Comparison of ENCODE assay signal across 18 cellular contexts in the genomic region with DNA sequence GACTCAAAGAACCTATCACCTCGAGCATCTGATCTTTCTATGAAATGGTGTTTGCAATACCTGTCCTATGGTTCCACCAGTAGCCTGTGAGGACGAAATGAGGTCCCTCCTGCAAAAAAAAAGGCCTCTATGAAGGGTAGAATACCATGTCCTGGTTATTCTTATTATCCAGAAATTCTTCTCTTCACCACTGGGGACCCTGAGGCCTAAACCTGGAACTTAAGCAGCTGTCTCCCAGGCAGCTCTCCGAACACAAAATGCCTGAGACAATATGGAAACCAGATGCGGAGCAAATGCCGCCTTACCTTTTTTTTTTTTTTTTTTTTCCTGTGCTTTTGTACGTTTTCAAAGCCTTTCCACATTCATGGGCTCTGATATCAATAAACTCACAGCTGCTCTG.
DNase-seq lines count a peak whose midpoint lies in the region; ATAC-seq, FAIRE-seq and TF ChIP-seq lines count a peak whose summit lies in the region.
"Had no signal": no experiment of that assay in that cellular context is flagged by ENCODE, and none has a peak within 500 bp of the region (broad histone marks: within the 10 kb centered on the region; RNA-seq: fewer than 3 reads in every experiment).

No MANE protein-coding gene starts in this region.

- H3K27ac ChIP-seq in HepG2 (ENCODE audit: extremely low read length, insufficient read depth, low read length) (no peak overlapping the region), right lobe of liver (no peak overlapping the region), WERI-Rb-1 (no peak overlapping the region), foreskin keratinocyte (no peak overlapping the region)
- H3K27ac ChIP-seq: BLaER1, prostate gland, SJSA1, transverse colon had no signal

- no peak overlapping the region for H2AFZ ChIP-seq in HepG2 (ENCODE audit: low read length)

- TF ChIP-seq RAD21 in HepG2 (CRISPR knock-in tag; IDR thresholded peaks at IDR 0.05) = no peak

- DNase-seq in HepG2 (ENCODE audit: low spot score) = no peak
- DNase-seq in right lobe of liver = no peak
- DNase-seq in WERI-Rb-1 = no peak
- DNase-seq in foreskin keratinocyte = no peak
- DNase-seq in NCI-H1417 (lab: John Stamatoyannopoulos, UW) = no peak
- no peak for DNase-seq in NCI-H748 treated with DMSO at 0.1 percent for 48 hours (lab: John Stamatoyannopoulos, UW)
- DNase-seq: activated naive CD4-positive, alpha-beta T cell; DMS79 treated with DMSO at 0.1 percent for 48 hours; MM.1S; NCI-H2081 treated with DMSO at 0.1 percent for 48 hours; stimulated activated CD4-positive, alpha-beta T cell treated with anti-CD3 and anti-CD28 coated beads, Interleukin-1b, Interleukin-23, amount 100 ng/mL, for 48 hours; stimulated activated CD8-positive, alpha-beta memory T cell treated with anti-CD3 and anti-CD28 coated beads, Interleukin-4, amount 100 ng/mL, for 48 hours; transverse colon had no signal

- POLR2A ChIA-PET in HepG2 (lab: Yijun Ruan, JAX) = no interaction called here

- CTCF ChIA-PET in HepG2 (lab: Yijun Ruan, JAX; ENCODE audit: low intra/inter-chr PET ratio, low total read pairs) = no interaction called here

- H3K79me2 ChIP-seq in HepG2 (ENCODE audit: insufficient read depth, low read length) = no peaks in the 10 kb centered on the region

- TF ChIP-seq EP300 in HepG2 (IDR thresholded peaks at IDR 0.05; ENCODE audit: low read depth in 2 of 2, low read length in 2 of 2) = no peak
- no peak for TF ChIP-seq EP300 in HepG2 (CRISPR knock-in tag; IDR thresholded peaks at IDR 0.05; ENCODE audit: borderline replicate concordance)

- WGBS in HepG2 (ENCODE audit: low lambda C conversion rate) = 32% methylated on average over 6 of the region's 6 CpGs
- 74% methylated on average over 3 of the region's 6 CpGs for WGBS in right lobe of liver (ENCODE audit: insufficient coverage, low coverage, low lambda C conversion rate, missing lambda C conversion rate)

- no TSS peak for BruUV-seq in HepG2 (replicated peaks; lab: Mats Ljungman, UMichigan)

- intact Hi-C loops in HepG2 (cut with micrococcal nuclease; ENCODE audit: unreplicated experiment) = no loop called here
- intact Hi-C loops in right lobe of liver (cut with DNase I) = no loop called here

- TF ChIP-seq POLR2A in HepG2 (IDR thresholded peaks at IDR 0.05; ENCODE audit: insufficient read depth in 1 of 2, low read depth in 2 of 2, low read length in 2 of 2) (no peak), right lobe of liver (IDR thresholded peaks at IDR 0.05) (no peak)

- H3K36me3 ChIP-seq in HepG2 (replicated peaks in 1 of 2; ENCODE audit: control insufficient read depth in 1 of 2, insufficient read depth in 2 of 2, low read length in 2 of 2) (no peaks in the 10 kb centered on the region), right lobe of liver (no peaks in the 10 kb centered on the region), WERI-Rb-1 (no peaks in the 10 kb centered on the region)
- H3K36me3 ChIP-seq: BLaER1, prostate gland, SJSA1, transverse colon had no signal

- no peaks in the 10 kb centered on the region for H3K4me1 ChIP-seq in HepG2 (ENCODE audit: insufficient read depth, low read length)
- no peaks in the 10 kb centered on the region for H3K4me1 ChIP-seq in right lobe of liver
- no peaks in the 10 kb centered on the region for H3K4me1 ChIP-seq in foreskin keratinocyte
- H3K4me1 ChIP-seq: prostate gland, SJSA1, transverse colon had no signal

- no peak overlapping the region for H3K9ac ChIP-seq in HepG2 (ENCODE audit: insufficient read depth, low read depth, low read length)
- H3K9ac ChIP-seq: BLaER1 had no signal

- no peaks in the 10 kb centered on the region for H4K20me1 ChIP-seq in HepG2 (ENCODE audit: insufficient read depth, low read length)
- H4K20me1 ChIP-seq: BLaER1 had no signal

- H3K9me3 ChIP-seq in HepG2 (ENCODE audit: low read length) = no peaks in the 10 kb centered on the region
- no peaks in the 10 kb centered on the region for H3K9me3 ChIP-seq in right lobe of liver
- no peaks in the 10 kb centered on the region for H3K9me3 ChIP-seq in WERI-Rb-1 (ENCODE audit: severe bottlenecking)
- H3K9me3 ChIP-seq: BLaER1, prostate gland, SJSA1, transverse colon had no signal

- in situ Hi-C loops in HepG2 (cut with HindIII; ENCODE audit: extremely low pct_ligation_motif_present, low pct_unique_long_range_greater_than_20kb) = no loop called here

- peak; percentile 51; the same call in 2 of the 3 replicates for ATAC-seq in HepG2
- no peak for ATAC-seq in right lobe of liver
- ATAC-seq in foreskin keratinocyte = peak; percentile 48
- ATAC-seq in HG02981 (IDR thresholded peaks at IDR 0.05; ENCODE audit: unreplicated experiment) = no peak
- no peak for ATAC-seq in HG03571 (IDR thresholded peaks at IDR 0.05; ENCODE audit: unreplicated experiment)

- no peak overlapping the region for H3K4me2 ChIP-seq in HepG2 (ENCODE audit: low read depth, low read length)
- H3K4me2 ChIP-seq: BLaER1 had no signal

- no peak for FAIRE-seq in HepG2 (lab: Jason Lieb, UNC)

- TF ChIP-seq CTCF in HepG2 (CRISPR knock-in tag; IDR thresholded peaks at IDR 0.05) = no peak
- TF ChIP-seq CTCF in right lobe of liver (IDR thresholded peaks at IDR 0.05) = no peak
- 0 out of 2 replicates have a peak, but pooled peaks have one; percentile 8 for TF ChIP-seq CTCF in WERI-Rb-1 (IDR thresholded peaks at IDR 0.05; ENCODE audit: low read depth, low read length)
- TF ChIP-seq CTCF in foreskin keratinocyte (conservative IDR thresholded peaks at IDR 0.05) = peak; percentile 13

- no peaks in the 10 kb centered on the region for H3K27me3 ChIP-seq in HepG2 (ENCODE audit: control insufficient read depth in 1 of 2, insufficient read depth in 2 of 2, low read length in 2 of 2)
- no peaks in the 10 kb centered on the region for H3K27me3 ChIP-seq in right lobe of liver
- no peaks in the 10 kb centered on the region for H3K27me3 ChIP-seq in WERI-Rb-1 (ENCODE audit: insufficient read depth, low read depth, severe bottlenecking)
- H3K27me3 ChIP-seq in foreskin keratinocyte = peaks cover 5% of the 10 kb centered on the region
- H3K27me3 ChIP-seq: BLaER1, SJSA1, transverse colon had no signal

- H3K4me3 ChIP-seq in HepG2 (replicated peaks in 1 of 3; ENCODE audit: insufficient read depth in 1 of 3, low read depth in 2 of 3, low read length in 3 of 3) (no peak overlapping the region), right lobe of liver (no peak overlapping the region), WERI-Rb-1 (ENCODE audit: low read depth, low read length) (no peak overlapping the region)
- H3K4me3 ChIP-seq: BLaER1, prostate gland, SJSA1, transverse colon had no signal

TF ChIP-seq in HepG2, 621 proteins besides CTCF, POLR2A, EP300 and RAD21:
- TF ChIP-seq ETV5 (CRISPR knock-in tag; IDR thresholded peaks at IDR 0.05; ENCODE audit: borderline replicate concordance) = no peak
- TF ChIP-seq ZNF264 (CRISPR knock-in tag; IDR thresholded peaks at IDR 0.05) = no peak
- TF ChIP-seq TEAD3 (CRISPR knock-in tag; optimal IDR thresholded peaks at IDR 0.05; ENCODE audit: borderline replicate concordance) = no peak
- TF ChIP-seq HCFC1 (IDR thresholded peaks at IDR 0.05; ENCODE audit: low read depth, low read length) = no peak
- no peak for TF ChIP-seq ZNF784 (CRISPR knock-in tag; IDR thresholded peaks at IDR 0.05; ENCODE audit: borderline replicate concordance)
- TF ChIP-seq, protein P1, sequence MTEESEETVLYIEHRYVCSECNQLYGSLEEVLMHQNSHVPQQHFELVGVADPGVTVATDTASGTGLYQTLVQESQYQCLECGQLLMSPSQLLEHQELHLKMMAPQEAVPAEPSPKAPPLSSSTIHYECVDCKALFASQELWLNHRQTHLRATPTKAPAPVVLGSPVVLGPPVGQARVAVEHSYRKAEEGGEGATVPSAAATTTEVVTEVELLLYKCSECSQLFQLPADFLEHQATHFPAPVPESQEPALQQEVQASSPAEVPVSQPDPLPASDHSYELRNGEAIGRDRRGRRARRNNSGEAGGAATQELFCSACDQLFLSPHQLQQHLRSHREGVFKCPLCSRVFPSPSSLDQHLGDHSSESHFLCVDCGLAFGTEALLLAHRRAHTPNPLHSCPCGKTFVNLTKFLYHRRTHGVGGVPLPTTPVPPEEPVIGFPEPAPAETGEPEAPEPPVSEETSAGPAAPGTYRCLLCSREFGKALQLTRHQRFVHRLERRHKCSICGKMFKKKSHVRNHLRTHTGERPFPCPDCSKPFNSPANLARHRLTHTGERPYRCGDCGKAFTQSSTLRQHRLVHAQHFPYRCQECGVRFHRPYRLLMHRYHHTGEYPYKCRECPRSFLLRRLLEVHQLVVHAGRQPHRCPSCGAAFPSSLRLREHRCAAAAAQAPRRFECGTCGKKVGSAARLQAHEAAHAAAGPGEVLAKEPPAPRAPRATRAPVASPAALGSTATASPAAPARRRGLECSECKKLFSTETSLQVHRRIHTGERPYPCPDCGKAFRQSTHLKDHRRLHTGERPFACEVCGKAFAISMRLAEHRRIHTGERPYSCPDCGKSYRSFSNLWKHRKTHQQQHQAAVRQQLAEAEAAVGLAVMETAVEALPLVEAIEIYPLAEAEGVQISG (CRISPR knock-in tag; IDR thresholded peaks at IDR 0.05) = no peak
- TF ChIP-seq SOX6 (IDR thresholded peaks at IDR 0.05) = no peak
- no peak for TF ChIP-seq SOX6 (CRISPR knock-in tag; IDR thresholded peaks at IDR 0.05)
- TF ChIP-seq KLF11 (CRISPR knock-in tag; IDR thresholded peaks at IDR 0.05) = no peak

Comparison
In these comparisons a context has a peak if more than half of its experiments do, and no peak if none do; other contexts are left out.
1. ATAC-seq: peak in HepG2 (single experiment) and foreskin keratinocyte (single experiment); none in right lobe of liver (0 of 4), HG02981 (single experiment) and HG03571 (single experiment).
2. CTCF ChIP-seq: peak in WERI-Rb-1 (single experiment) and foreskin keratinocyte (single experiment); none in HepG2 (single experiment) and right lobe of liver (0 of 4).